ENCODE assay signal across 9 cellular contexts in the genomic region with DNA sequence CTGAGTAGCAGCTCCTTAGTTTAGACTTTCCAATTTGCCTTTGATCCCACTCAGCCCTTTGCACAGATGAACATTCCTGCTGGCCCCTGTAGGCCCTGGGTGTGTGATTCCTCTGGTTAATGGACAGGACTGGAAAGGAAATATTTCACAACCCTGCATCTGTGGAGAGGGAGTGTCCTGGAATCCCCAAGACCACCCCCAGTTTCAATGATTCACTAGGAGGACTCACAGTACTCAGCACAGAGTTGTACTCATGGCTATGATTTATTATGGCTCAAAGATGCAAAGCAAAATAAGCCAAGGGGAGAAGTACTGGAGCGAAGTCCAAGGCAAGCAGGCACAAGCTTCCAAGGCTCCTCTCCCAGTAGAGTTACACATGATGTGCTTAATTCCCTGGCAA. TPM values are rescaled to one million over a fixed set of nuclear protein-coding genes. Genes with fewer than 3 reads are reported as not detected.
DNase-seq lines count a peak whose midpoint lies in the region; ATAC-seq and TF ChIP-seq lines count a peak whose summit lies in the region.
"Had no signal": no experiment of that assay in that cellular context is flagged by ENCODE, and none has a peak within 500 bp of the region (broad histone marks: within the 10 kb centered on the region; RNA-seq: fewer than 3 reads in every experiment).

No MANE protein-coding gene starts in this region.

- no peaks in the 10 kb centered on the region for H3K36me3 Mint-ChIP-seq in activated T-cell treated with anti-CD3 and anti-CD28 coated beads, Interleukin-2, amount 50 U/mL, for 72 hours (ENCODE audit: insufficient read depth in 2 of 2)
- H3K36me3 Mint-ChIP-seq in CD4-positive, alpha-beta T cell (ENCODE audit: low read depth), result no peaks in the 10 kb centered on the region

- intact Hi-C loops in heart left ventricle (cut with DNase I), result loop anchor here in 4 of 10 donors (5.0 to 10.0 kb wide), 5 partner anchors 41 to 61 kb away; a partner anchor contains a TSS
- intact Hi-C loops in CD4-positive, alpha-beta T cell (cut with DNase I, micrococcal nuclease), result no loop called here

- no peaks in the 10 kb centered on the region for H3K27me3 Mint-ChIP-seq in activated T-cell treated with anti-CD3 and anti-CD28 coated beads, Interleukin-2, amount 50 U/mL, for 72 hours (ENCODE audit: low read depth)
- H3K27me3 Mint-ChIP-seq in CD4-positive, alpha-beta T cell, result no peaks in the 10 kb centered on the region

- CTCF ChIA-PET in CD4-positive, alpha-beta T cell (lab: Charles Lee), result interaction anchor here (0.8 kb wide), 1 partner anchor 21 kb away, joined by 3 read pairs; no protein-coding TSS in a partner anchor

- H3K4me3 Mint-ChIP-seq in activated T-cell treated with anti-CD3 and anti-CD28 coated beads, Interleukin-2, amount 50 U/mL, for 72 hours, result no peak overlapping the region
- no peak overlapping the region for H3K4me3 Mint-ChIP-seq in CD4-positive, alpha-beta T cell

- no peaks in the 10 kb centered on the region for H3K9me3 Mint-ChIP-seq in activated T-cell treated with anti-CD3 and anti-CD28 coated beads, Interleukin-2, amount 50 U/mL, for 72 hours
- no peaks in the 10 kb centered on the region for H3K9me3 Mint-ChIP-seq in CD4-positive, alpha-beta T cell

- no peak overlapping the region for H3K27ac Mint-ChIP-seq in activated T-cell treated with anti-CD3 and anti-CD28 coated beads, Interleukin-2, amount 50 U/mL, for 72 hours
- H3K27ac Mint-ChIP-seq in CD4-positive, alpha-beta T cell, result no peak overlapping the region

- H3K27me3 ChIP-seq in adipocyte (replicated peaks; ENCODE audit: control insufficient read depth, insufficient read depth, low read length) (peaks cover 11% of the 10 kb centered on the region), heart left ventricle (no peaks in the 10 kb centered on the region)
- H3K27me3 ChIP-seq in CD4-positive, alpha-beta T cell (ENCODE audit: control insufficient read depth, insufficient read depth, low read length), result no peaks in the 10 kb centered on the region

- H3K9ac ChIP-seq in adipocyte (ENCODE audit: low read length), result no peak overlapping the region

- peaks cover 24% of the 10 kb centered on the region for H3K4me1 ChIP-seq in adipocyte (ENCODE audit: control insufficient read depth, insufficient read depth, low read length)
- H3K4me1 ChIP-seq in heart left ventricle, result peaks cover 3 to 71% (median 29%) of the 10 kb centered on the region in 12 donors

- no peaks in the 10 kb centered on the region for H3K36me3 ChIP-seq in adipocyte (ENCODE audit: control insufficient read depth, insufficient read depth, low read length, severe bottlenecking)
- H3K36me3 ChIP-seq in heart left ventricle, result no peaks in the 10 kb centered on the region

- 62 to 76% (median 70%) methylated on average over 1 of the region's 1 CpG for WGBS in heart left ventricle, 4 donors

- peak; percentile 31 to 72 (median 48) for ATAC-seq in heart left ventricle
- ATAC-seq in activated T-cell treated with anti-CD3 and anti-CD28 coated beads, Interleukin-2, amount 50 U/mL, for 72 hours (replicated peaks in 1 of 2), result no peak
- no peak for ATAC-seq in CD4-positive, alpha-beta T cell (ENCODE audit: poor library complexity)

- H3K27ac ChIP-seq in heart left ventricle, result peak overlapping the region in 10 of 12 donors; percentile 55 to 85 (median 72)
- no peak overlapping the region for H3K27ac ChIP-seq in CD4-positive, alpha-beta T cell (ENCODE audit: low read depth, low read length)

- peak overlapping the region; percentile 44 for H3K4me3 ChIP-seq in adipocyte (ENCODE audit: low read length)
- no peak overlapping the region for H3K4me3 ChIP-seq in heart left ventricle

- H3K4me1 Mint-ChIP-seq in activated T-cell treated with anti-CD3 and anti-CD28 coated beads, Interleukin-2, amount 50 U/mL, for 72 hours (ENCODE audit: low read depth), result no peaks in the 10 kb centered on the region
- H3K4me1 Mint-ChIP-seq in CD4-positive, alpha-beta T cell (ENCODE audit: low read depth), result no peaks in the 10 kb centered on the region

- H3K9me3 ChIP-seq in adipocyte (ENCODE audit: control insufficient read depth, low read length) (no peaks in the 10 kb centered on the region), heart left ventricle (no peaks in the 10 kb centered on the region)
- H3K9me3 ChIP-seq in CD4-positive, alpha-beta T cell (ENCODE audit: control insufficient read depth, low read length), result no peaks in the 10 kb centered on the region

- POLR2A ChIA-PET in CD4-positive, alpha-beta T cell (lab: Charles Lee), result interaction anchor here (1.0 kb wide), 1 partner anchor 10 kb away, joined by 6 read pairs; no protein-coding TSS in a partner anchor

- no peak for TF ChIP-seq POLR2A in heart left ventricle (IDR thresholded peaks at IDR 0.05)

- peak; percentile 93 for DNase-seq in EH (ENCODE audit: low read depth)
- peak; percentile 83 for DNase-seq in adipocyte (ENCODE audit: low read depth)
- DNase-seq in heart left ventricle, result no peak
- DNase-seq in renal cortical epithelial cell (ENCODE audit: low read depth), result peak; percentile 100
- DNase-seq in stimulated activated CD4-positive, alpha-beta T cell treated with anti-CD3 and anti-CD28 coated beads, Interleukin-4, amount 100 ng/mL, for 4 hours, result no peak
- no peak for DNase-seq in activated T-cell treated with anti-CD3 and anti-CD28 coated beads, Interleukin-2, amount 50 U/mL, for 72 hours
- no peak for DNase-seq in SKM-1 (lab: John Stamatoyannopoulos, UW; ENCODE audit: unreplicated experiment)
- DNase-seq in CD4-positive, alpha-beta T cell, result no peak
- DNase-seq: amygdala had no signal

- TF ChIP-seq CTCF in heart left ventricle (IDR thresholded peaks at IDR 0.05), result no peak
- TF ChIP-seq CTCF in CD4-positive, alpha-beta T cell (IDR thresholded peaks at IDR 0.05), result no peak

RNA-seq across cellular contexts. Expression of a gene that starts 42.4 kb away (rescaled TPM):
- total RNA-seq in heart left ventricle (100 to 1,000 TPM in 4 of 9 donors, 10 to 100 TPM in 5; 56.0 to 139 (median 92.0) TPM), renal cortical epithelial cell (152 and 405 TPM in 2 replicates)
- polyA plus RNA-seq in heart left ventricle, result 10 to 100 TPM; 29.1 to 29.5 TPM
- 10 to 100 TPM; 31.1 to 33.8 TPM for total RNA-seq in activated T-cell treated with anti-CD3 and anti-CD28 coated beads, Interleukin-2, amount 50 U/mL, for 72 hours
- total RNA-seq in CD4-positive, alpha-beta T cell, result 1 to 10 TPM; 6.3 to 8.0 TPM

Comparison
In these comparisons a context has a peak if more than half of its experiments do, and no peak if none do; other contexts are left out.
1. DNase-seq: peak in EH (single experiment), adipocyte (single experiment) and renal cortical epithelial cell (single experiment); none in heart left ventricle (0 of 5), stimulated activated CD4-positive, alpha-beta T cell treated with anti-CD3 and anti-CD28 coated beads, Interleukin-4, amount 100 ng/mL, for 4 hours (0 of 2), activated T-cell treated with anti-CD3 and anti-CD28 coated beads, Interleukin-2, amount 50 U/mL, for 72 hours (0 of 2), SKM-1 (single experiment) and CD4-positive, alpha-beta T cell (0 of 10).
2. ATAC-seq: peak in heart left ventricle (4 of 4); none in activated T-cell treated with anti-CD3 and anti-CD28 coated beads, Interleukin-2, amount 50 U/mL, for 72 hours (0 of 2) and CD4-positive, alpha-beta T cell (single experiment).